ENCODE assay signal across 26 cellular contexts in the genomic region with DNA sequence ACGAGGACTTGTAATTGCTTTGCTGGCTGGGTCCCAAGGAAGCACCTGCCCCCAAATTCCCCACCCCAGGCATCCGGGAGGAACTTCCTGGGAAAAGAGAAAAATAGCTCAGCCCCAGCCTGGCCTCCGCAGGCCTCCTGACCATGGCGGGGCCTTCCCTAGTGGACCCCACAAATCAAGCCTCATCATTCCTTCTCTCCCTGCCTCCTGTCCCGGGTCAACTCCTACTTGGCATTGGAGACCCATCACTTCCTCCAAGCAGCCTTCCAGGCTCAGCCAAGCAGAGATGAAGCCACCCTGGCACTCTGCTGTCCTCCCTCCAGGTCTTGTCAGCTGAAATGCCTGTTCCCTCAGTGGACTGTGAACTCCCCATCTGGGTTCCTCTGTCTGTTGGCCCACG. TPM values are rescaled to one million over a fixed set of nuclear protein-coding genes. Genes with fewer than 3 reads are reported as not detected.
"Had no signal": no experiment of that assay in that cellular context is flagged by ENCODE, and none has a peak within 500 bp of the region (broad histone marks: within the 10 kb centered on the region; RNA-seq: fewer than 3 reads in every experiment).

No MANE protein-coding gene starts in this region.

- H3K4me3 Mint-ChIP-seq: dendritic cell treated with granulocyte-macrophage colony-stimulating factor and Interleukin-4, amounts not matched to agents 40 ng/mL and 50 ng/mL, for 4 days; effector memory CD8-positive, alpha-beta T cell; endodermal cell; immature natural killer cell; mesothelial cell of epicardium had no signal

- H3K4me3 ChIP-seq: colonic mucosa, esophagus muscularis mucosa, gastroesophageal sphincter, heart left ventricle, hepatocyte, left lung, lower lobe of right lung, mucosa of descending colon had no signal

- H3K79me2 ChIP-seq: hepatocyte had no signal

- FAIRE-seq: endometrium, frontal cortex had no signal

- H3K4me1 Mint-ChIP-seq: endodermal cell, immature natural killer cell, mesothelial cell of epicardium had no signal

- H3K4me2 ChIP-seq: hepatocyte had no signal

- H3K27ac Mint-ChIP-seq: dendritic cell treated with granulocyte-macrophage colony-stimulating factor and Interleukin-4, amounts not matched to agents 40 ng/mL and 50 ng/mL, for 4 days; effector memory CD8-positive, alpha-beta T cell; endodermal cell; immature natural killer cell; mesothelial cell of epicardium had no signal

- H3K27ac ChIP-seq: colonic mucosa, esophagus muscularis mucosa, foreskin keratinocyte, gastroesophageal sphincter, heart left ventricle, hepatocyte, left lung, lower lobe of right lung had no signal

- H3K27me3 ChIP-seq: colonic mucosa, foreskin keratinocyte, hepatocyte had no signal

- H3K9me3 ChIP-seq: colonic mucosa, left lung, lower lobe of right lung, mucosa of descending colon had no signal

- DNase-seq: colonic mucosa; cortex of kidney; effector CD8-positive, alpha-beta T cell; effector memory CD8-positive, alpha-beta T cell; endodermal cell; foreskin keratinocyte; heart left ventricle; hypothalamus; immature natural killer cell; islet precursor cell; left cardiac atrium; left ventricle myocardium superior; lower lobe of right lung; mesenchymal stem cell; mucosa of descending colon had no signal

- H3K9me3 Mint-ChIP-seq: dendritic cell treated with granulocyte-macrophage colony-stimulating factor and Interleukin-4, amounts not matched to agents 40 ng/mL and 50 ng/mL, for 4 days; effector memory CD8-positive, alpha-beta T cell; endodermal cell; immature natural killer cell; mesothelial cell of epicardium had no signal

- H2AFZ ChIP-seq: hepatocyte had no signal

- H3K4me1 ChIP-seq: colonic mucosa, esophagus muscularis mucosa, foreskin keratinocyte, gastroesophageal sphincter, heart left ventricle, left lung, lower lobe of right lung had no signal

- H3K27me3 Mint-ChIP-seq: dendritic cell treated with granulocyte-macrophage colony-stimulating factor and Interleukin-4, amounts not matched to agents 40 ng/mL and 50 ng/mL, for 4 days had no signal

- H3K36me3 Mint-ChIP-seq: immature natural killer cell, mesothelial cell of epicardium had no signal

- H3K36me3 ChIP-seq: colonic mucosa, esophagus muscularis mucosa, gastroesophageal sphincter, heart left ventricle, left lung, lower lobe of right lung had no signal

RNA-seq across cellular contexts. Expression of a gene that starts 38.0 kb away (rescaled TPM):
- total RNA-seq: fibroblast of lung, lung microvascular endothelial cell, myocyte had no signal
- polyA plus RNA-seq: immature natural killer cell had no signal
